ENCODE assay signal across 10 cellular contexts in the genomic region with DNA sequence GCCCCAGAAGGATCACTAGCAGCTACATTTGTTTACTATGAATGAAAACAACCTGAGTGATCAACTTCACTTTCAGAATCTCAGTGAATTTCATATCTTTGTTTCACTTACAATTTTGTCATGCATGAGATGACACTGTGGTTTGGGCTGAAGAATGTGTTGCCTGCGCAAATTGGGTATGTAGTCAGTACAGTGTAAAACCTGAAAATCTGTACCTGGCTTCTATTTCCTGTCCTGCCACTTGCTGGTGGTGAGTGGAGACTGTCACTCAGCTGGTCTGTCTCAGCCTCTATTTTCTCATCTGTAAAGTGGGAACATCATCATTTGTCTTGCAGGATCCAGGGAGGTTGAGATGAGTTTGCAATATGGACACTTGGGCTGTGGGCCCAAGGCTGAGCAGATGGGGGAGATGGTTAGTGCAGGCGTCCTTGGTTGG.
DNase-seq lines count a peak whose midpoint lies in the region; ATAC-seq and TF ChIP-seq lines count a peak whose summit lies in the region.
"Had no signal": no experiment of that assay in that cellular context is flagged by ENCODE, and none has a peak within 500 bp of the region (broad histone marks: within the 10 kb centered on the region; RNA-seq: fewer than 3 reads in every experiment).

No MANE protein-coding gene starts in this region.

- H3K36me3 ChIP-seq in esophagus muscularis mucosa = no peaks in the 10 kb centered on the region

- intact Hi-C loops in esophagus muscularis mucosa (cut with DNase I) = no loop called here

- no peaks in the 10 kb centered on the region for H3K27me3 ChIP-seq in esophagus muscularis mucosa
- H3K27me3 ChIP-seq: testis had no signal

- H3K27ac ChIP-seq in esophagus muscularis mucosa (replicated peaks in 1 of 4) (no peak overlapping the region), caudate nucleus (ENCODE audit: low read depth, low read length) (no peak overlapping the region)
- H3K27ac ChIP-seq: testis had no signal

- DNase-seq in esophagus muscularis mucosa (ENCODE audit: extremely low spot score) (peak; percentile 19), caudate nucleus (lab: John Stamatoyannopoulos, UW) (no peak), NCI-H1417 treated with DMSO at 0.1 percent for 48 hours (lab: John Stamatoyannopoulos, UW) (no peak), SK-N-DZ (ENCODE audit: low spot score) (no peak)
- DNase-seq in stimulated activated CD4-positive, alpha-beta T cell treated with anti-CD3 and anti-CD28 coated beads, Interleukin-15, amount 100 ng/mL, for 24 hours = no peak
- DNase-seq: testis had no signal

- TF ChIP-seq POLR2A in esophagus muscularis mucosa (IDR thresholded peaks at IDR 0.05; ENCODE audit: low read depth) = no peak

- 100% methylated on average over 1 of the region's 2 CpGs for WGBS in esophagus muscularis mucosa

- H3K4me3 ChIP-seq in esophagus muscularis mucosa = no peak overlapping the region
- H3K4me3 ChIP-seq: lung, testis had no signal

- TF ChIP-seq EP300 in esophagus muscularis mucosa (IDR thresholded peaks at IDR 0.05) = no peak

- peaks cover 14 to 25% (median 19%) of the 10 kb centered on the region in 4 donors for H3K4me1 ChIP-seq in esophagus muscularis mucosa
- H3K4me1 ChIP-seq: testis had no signal

- TF ChIP-seq CTCF in esophagus muscularis mucosa (IDR thresholded peaks at IDR 0.05) = no peak

- ATAC-seq in GM18858 (IDR thresholded peaks at IDR 0.05; ENCODE audit: unreplicated experiment) (peak; percentile 94), GM21390 (IDR thresholded peaks at IDR 0.05; ENCODE audit: unreplicated experiment) (peak; percentile 93), HG03139 (IDR thresholded peaks at IDR 0.05; ENCODE audit: unreplicated experiment) (peak; percentile 78)

- no peaks in the 10 kb centered on the region for H3K9me3 ChIP-seq in esophagus muscularis mucosa
- H3K9me3 ChIP-seq: testis had no signal
